In genomic region chr3:171168086-171168485, GRCh38 we compare ENCODE assay signal across 9 cellular contexts.
DNase-seq lines count a peak whose midpoint lies in the region; ATAC-seq and TF ChIP-seq lines count a peak whose summit lies in the region.
"Had no signal": no experiment of that assay in that cellular context is flagged by ENCODE, and none has a peak within 500 bp of the region (broad histone marks: within the 10 kb centered on the region; RNA-seq: fewer than 3 reads in every experiment).

No MANE protein-coding gene starts in this region.

- ATAC-seq in HG03045 (IDR thresholded peaks at IDR 0.05; ENCODE audit: unreplicated experiment), result no peak
- no peak for ATAC-seq in GM21360 (IDR thresholded peaks at IDR 0.05; ENCODE audit: unreplicated experiment)
- ATAC-seq in GM21529 (IDR thresholded peaks at IDR 0.05; ENCODE audit: unreplicated experiment), result no peak

- H3K4me3 Mint-ChIP-seq in activated CD4-positive, alpha-beta T cell treated with anti-CD3 and anti-CD28 coated beads, Interleukin-2, amount 10 ng/mL, durations not matched to agents 24 days and 14 days, result no peak overlapping the region

- H3K27me3 Mint-ChIP-seq in activated CD4-positive, alpha-beta T cell treated with anti-CD3 and anti-CD28 coated beads, Interleukin-2, amount 10 ng/mL, durations not matched to agents 24 days and 14 days, result no peaks in the 10 kb centered on the region

- peak in 29 of 56 donors; percentile 6 to 49 (median 24) for TF ChIP-seq CTCF in dorsolateral prefrontal cortex (IDR thresholded peaks at IDR 0.05 in 54 of 56, conservative IDR thresholded peaks at IDR 0.05 in 2 of 56; ENCODE audit: low read depth in 1 of 56, partially characterized antibody in 56 of 56)

- H3K27ac ChIP-seq in dorsolateral prefrontal cortex, result peak overlapping the region in 16 of 59 donors; percentile 11 to 61 (median 42)
- H3K27ac ChIP-seq: coronary artery had no signal

- H3K27ac Mint-ChIP-seq in activated CD4-positive, alpha-beta T cell treated with anti-CD3 and anti-CD28 coated beads, Interleukin-2, amount 10 ng/mL, durations not matched to agents 24 days and 14 days, result no peak overlapping the region

- peaks cover 54% of the 10 kb centered on the region for H3K36me3 Mint-ChIP-seq in activated CD4-positive, alpha-beta T cell treated with anti-CD3 and anti-CD28 coated beads, Interleukin-2, amount 10 ng/mL, durations not matched to agents 24 days and 14 days (ENCODE audit: low read depth)

- DNase-seq in EL (peak; percentile 52), NCI-H2107 treated with DMSO at 0.1 percent for 48 hours (lab: John Stamatoyannopoulos, UW; ENCODE audit: unreplicated experiment) (peak; percentile 50), dorsolateral prefrontal cortex (no peak), mucosa of gallbladder (ENCODE audit: low spot score) (peak; percentile 61)
- no peak for DNase-seq in activated CD4-positive, alpha-beta T cell treated with anti-CD3 and anti-CD28 coated beads, Interleukin-2, amount 10 ng/mL, durations not matched to agents 24 days and 14 days

- H3K9me3 Mint-ChIP-seq in activated CD4-positive, alpha-beta T cell treated with anti-CD3 and anti-CD28 coated beads, Interleukin-2, amount 10 ng/mL, durations not matched to agents 24 days and 14 days, result peaks cover 10% of the 10 kb centered on the region

- H3K4me1 Mint-ChIP-seq in activated CD4-positive, alpha-beta T cell treated with anti-CD3 and anti-CD28 coated beads, Interleukin-2, amount 10 ng/mL, durations not matched to agents 24 days and 14 days, result peaks cover 18% of the 10 kb centered on the region

- no peaks in the 10 kb centered on the region for H3K27me3 ChIP-seq in dorsolateral prefrontal cortex

- intact Hi-C loops in dorsolateral prefrontal cortex (cut with DNase I), result no loop called here
- intact Hi-C loops in activated CD4-positive, alpha-beta T cell treated with anti-CD3 and anti-CD28 coated beads, Interleukin-2, amount 10 ng/mL, durations not matched to agents 24 days and 14 days (cut with micrococcal nuclease), result loop anchor here (5.0 kb wide), 1 partner anchor 324 kb away; no protein-coding TSS in a partner anchor

- no peak overlapping the region for H3K4me3 ChIP-seq in dorsolateral prefrontal cortex
- H3K4me3 ChIP-seq: coronary artery had no signal

Comparison
In these comparisons a context has a peak if more than half of its experiments do, and no peak if none do; other contexts are left out.
1. DNase-seq: peak in EL (single experiment), NCI-H2107 treated with DMSO at 0.1 percent for 48 hours (single experiment) and mucosa of gallbladder (single experiment); none in dorsolateral prefrontal cortex (0 of 10) and activated CD4-positive, alpha-beta T cell treated with anti-CD3 and anti-CD28 coated beads, Interleukin-2, amount 10 ng/mL, durations not matched to agents 24 days and 14 days (single experiment).